Comparison of ENCODE assay signal across 1 cellular context in genomic region chr12:113405687-113406086, GRCh38.
TF ChIP-seq lines count a peak whose summit lies in the region.

No MANE protein-coding gene starts in this region.

TF ChIP-seq in GM23338, 12 proteins besides CTCF, POLR2A, EP300 and RAD21 (continued from another document):
- TF ChIP-seq ZNF462 (CRISPR knock-in tag; IDR thresholded peaks at IDR 0.05) = no peak
- no peak for TF ChIP-seq POLR2AphosphoS5 (IDR thresholded peaks at IDR 0.05; ENCODE audit: low read depth)
- TF ChIP-seq ZNF331 (CRISPR knock-in tag; IDR thresholded peaks at IDR 0.05; ENCODE audit: low read depth) = no peak
- TF ChIP-seq ZNF114 (CRISPR knock-in tag; IDR thresholded peaks at IDR 0.05) = no peak
- TF ChIP-seq EZH2phosphoT487 (IDR thresholded peaks at IDR 0.05; ENCODE audit: unreplicated experiment) = no peak
